ENCODE assay signal across 1 cellular context in the genomic region with DNA sequence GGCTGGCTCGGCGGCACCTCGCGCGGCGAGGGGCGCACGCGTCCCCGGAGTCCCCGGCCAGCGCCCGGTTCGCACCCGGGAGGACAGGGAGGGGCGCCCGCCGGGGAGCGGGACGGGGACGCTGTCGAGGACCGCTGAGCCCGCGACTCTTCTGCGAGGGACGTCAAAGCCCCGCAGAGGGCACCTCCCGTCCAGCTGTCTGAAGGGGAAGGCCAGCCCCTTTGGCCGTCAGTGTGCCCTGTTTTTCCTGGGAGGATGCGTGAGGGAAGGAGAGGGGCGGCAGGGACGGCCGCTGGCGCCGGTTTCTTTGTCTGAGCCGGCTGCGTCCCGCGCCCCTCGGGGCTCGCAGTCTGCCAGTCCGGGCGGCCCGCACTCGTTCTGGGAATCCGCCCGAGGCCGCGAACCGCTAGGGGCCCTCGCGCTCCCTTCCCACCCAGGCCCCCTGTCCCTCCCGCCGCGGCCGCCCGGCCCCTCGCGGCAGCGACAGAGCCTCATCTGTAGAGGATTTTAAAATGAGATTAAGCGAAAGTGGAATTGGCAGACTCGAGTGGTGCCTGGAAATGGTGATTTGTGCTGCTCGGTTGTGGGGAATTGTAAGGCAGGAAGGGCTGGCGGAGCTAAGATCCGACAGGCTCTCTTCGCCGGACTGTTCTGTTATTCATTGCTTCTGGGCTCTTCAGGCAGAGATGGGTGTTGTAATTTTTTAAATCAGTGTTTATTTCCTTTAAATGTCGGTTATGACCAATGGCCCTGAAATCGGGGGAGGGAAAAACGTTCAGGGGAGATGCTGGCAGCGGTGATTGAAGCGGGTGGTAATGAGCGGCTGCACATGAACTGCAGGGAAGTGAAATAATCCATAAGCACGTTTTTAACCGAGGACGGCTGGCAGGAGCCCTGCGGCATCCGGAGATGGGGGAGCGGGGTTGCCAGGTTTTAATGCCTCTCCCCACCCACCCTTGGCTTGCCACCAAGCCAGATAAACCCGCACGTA.
TF ChIP-seq lines count a peak whose summit lies in the region.

No MANE protein-coding gene starts in this region.

TF ChIP-seq in HepG2, 621 proteins besides CTCF, POLR2A, EP300 and RAD21 (continued from another document):
- TF ChIP-seq, protein P1, sequence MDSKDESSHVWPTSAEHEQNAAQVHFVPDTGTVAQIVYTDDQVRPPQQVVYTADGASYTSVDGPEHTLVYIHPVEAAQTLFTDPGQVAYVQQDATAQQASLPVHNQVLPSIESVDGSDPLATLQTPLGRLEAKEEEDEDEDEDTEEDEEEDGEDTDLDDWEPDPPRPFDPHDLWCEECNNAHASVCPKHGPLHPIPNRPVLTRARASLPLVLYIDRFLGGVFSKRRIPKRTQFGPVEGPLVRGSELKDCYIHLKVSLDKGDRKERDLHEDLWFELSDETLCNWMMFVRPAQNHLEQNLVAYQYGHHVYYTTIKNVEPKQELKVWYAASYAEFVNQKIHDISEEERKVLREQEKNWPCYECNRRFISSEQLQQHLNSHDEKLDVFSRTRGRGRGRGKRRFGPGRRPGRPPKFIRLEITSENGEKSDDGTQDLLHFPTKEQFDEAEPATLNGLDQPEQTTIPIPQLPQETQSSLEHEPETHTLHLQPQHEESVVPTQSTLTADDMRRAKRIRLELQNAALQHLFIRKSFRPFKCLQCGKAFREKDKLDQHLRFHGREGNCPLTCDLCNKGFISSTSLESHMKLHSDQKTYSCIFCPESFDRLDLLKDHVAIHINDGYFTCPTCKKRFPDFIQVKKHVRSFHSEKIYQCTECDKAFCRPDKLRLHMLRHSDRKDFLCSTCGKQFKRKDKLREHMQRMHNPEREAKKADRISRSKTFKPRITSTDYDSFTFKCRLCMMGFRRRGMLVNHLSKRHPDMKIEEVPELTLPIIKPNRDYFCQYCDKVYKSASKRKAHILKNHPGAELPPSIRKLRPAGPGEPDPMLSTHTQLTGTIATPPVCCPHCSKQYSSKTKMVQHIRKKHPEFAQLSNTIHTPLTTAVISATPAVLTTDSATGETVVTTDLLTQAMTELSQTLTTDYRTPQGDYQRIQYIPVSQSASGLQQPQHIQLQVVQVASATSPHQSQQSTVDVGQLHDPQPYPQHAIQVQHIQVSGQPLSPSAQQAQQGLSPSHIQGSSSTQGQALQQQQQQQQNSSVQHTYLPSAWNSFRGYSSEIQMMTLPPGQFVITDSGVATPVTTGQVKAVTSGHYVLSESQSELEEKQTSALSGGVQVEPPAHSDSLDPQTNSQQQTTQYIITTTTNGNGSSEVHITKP (CRISPR knock-in tag; IDR thresholded peaks at IDR 0.05; ENCODE audit: low read depth): no peak
- TF ChIP-seq, protein P2, sequence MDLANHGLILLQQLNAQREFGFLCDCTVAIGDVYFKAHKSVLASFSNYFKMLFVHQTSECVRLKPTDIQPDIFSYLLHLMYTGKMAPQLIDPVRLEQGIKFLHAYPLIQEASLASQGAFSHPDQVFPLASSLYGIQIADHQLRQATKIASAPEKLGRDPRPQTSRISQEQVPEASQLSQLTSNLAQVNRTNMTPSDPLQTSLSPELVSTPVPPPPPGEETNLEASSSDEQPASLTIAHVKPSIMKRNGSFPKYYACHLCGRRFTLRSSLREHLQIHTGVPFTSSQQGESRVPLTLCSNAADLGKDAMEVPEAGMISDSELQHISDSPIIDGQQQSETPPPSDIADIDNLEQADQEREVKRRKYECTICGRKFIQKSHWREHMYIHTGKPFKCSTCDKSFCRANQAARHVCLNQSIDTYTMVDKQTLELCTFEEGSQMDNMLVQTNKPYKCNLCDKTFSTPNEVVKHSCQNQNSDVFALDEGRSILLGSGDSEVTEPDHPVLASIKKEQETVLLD (CRISPR knock-in tag; IDR thresholded peaks at IDR 0.05; ENCODE audit: low read depth): no peak; the same call in 1 of the 2 replicates
- TF ChIP-seq REL (CRISPR knock-in tag; conservative IDR thresholded peaks at IDR 0.05) (no peak; the same call in 1 of the 2 replicates), NR2F6 (IDR thresholded peaks at IDR 0.05) (no peak), NR2F6 (CRISPR knock-in tag; IDR thresholded peaks at IDR 0.05) (no peak), NR2C2 (CRISPR knock-in tag; IDR thresholded peaks at IDR 0.05; ENCODE audit: borderline replicate concordance) (no peak)
